ENCODE assay signal across 8 cellular contexts in the genomic region with DNA sequence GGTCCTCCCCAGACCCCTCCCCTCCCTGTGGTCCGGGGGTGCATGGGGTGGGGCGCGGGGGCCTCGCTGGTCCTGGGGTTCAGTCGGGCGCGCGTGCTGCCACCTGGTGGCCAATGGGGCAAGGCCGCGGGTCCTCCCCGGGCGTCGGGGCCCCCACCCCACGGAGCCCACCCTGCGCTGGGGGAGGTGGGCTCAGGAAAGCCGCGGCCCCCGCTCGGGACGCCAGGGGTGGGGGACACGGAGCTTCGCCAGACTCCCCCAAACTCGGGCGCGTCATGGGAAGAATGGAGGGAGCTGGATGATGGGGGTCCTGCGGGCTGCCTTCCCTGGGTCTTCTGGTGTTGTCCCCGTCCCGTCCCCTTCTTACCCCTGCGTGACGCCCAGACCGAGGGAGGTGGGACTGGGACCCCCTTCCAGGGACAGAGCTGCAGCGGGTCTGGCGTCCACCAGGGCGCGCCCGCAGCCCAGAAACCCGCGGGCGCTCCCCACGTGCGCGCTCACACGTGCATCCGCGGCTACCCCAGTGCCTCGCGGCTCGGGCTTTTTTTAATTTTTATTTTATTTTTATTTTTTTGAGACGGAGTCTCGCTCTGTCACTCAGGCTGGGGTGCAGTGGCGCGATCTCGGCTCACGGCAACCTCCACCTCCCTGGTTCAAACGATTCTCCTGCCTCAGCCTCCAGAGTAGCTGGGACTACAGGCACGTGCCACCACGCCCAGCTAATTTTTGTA.
DNase-seq lines count a peak whose midpoint lies in the region; ATAC-seq and TF ChIP-seq lines count a peak whose summit lies in the region.

No MANE protein-coding gene starts in this region.

- TF ChIP-seq CTCF in cardiac fibroblast (IDR thresholded peaks at IDR 0.05; ENCODE audit: low read depth, low read length): peak; percentile 79

- H3K4me3 ChIP-seq in cardiac fibroblast (replicated peaks in 1 of 2; ENCODE audit: low read depth in 2 of 2, low read length in 2 of 2): peak overlapping the region; percentile 21 to 22

- CTCF ChIA-PET in HEK293T (lab: Yijun Ruan, JAX): interaction anchor here (0.6 to 2.4 kb wide), 22 partner anchors 9 to 158 kb away, joined by 3 to 24 read pairs (median 4); partner anchors contain the start of gene UQCR11

- DNase-seq in AG20443 (ENCODE audit: low spot score) (peak; percentile 87), HEK293T (ENCODE audit: extremely low spot score) (peak; percentile 69), UCSD-AML1 (lab: John Stamatoyannopoulos, UW; ENCODE audit: unreplicated experiment) (peak; percentile 55), cardiac fibroblast (ENCODE audit: low read depth in 2 of 2) (peak; percentile 42 to 54), left kidney (ENCODE audit: low read depth, low spot score) (peak; percentile 60), GM19240 (ENCODE audit: insufficient read length, low spot score) (no peak)
- peak in 4 of 6 experiments; percentile 18 to 63 (median 48) for DNase-seq in stimulated activated naive CD4-positive, alpha-beta T cell (lab: John Stamatoyannopoulos, UW)

- POLR2A ChIA-PET in HEK293T (lab: Yijun Ruan, JAX): interaction anchor here (0.8 to 1.3 kb wide), 3 partner anchors 60 to 96 kb away, joined by 3 to 4 read pairs (median 3); no protein-coding TSS in a partner anchor

- ATAC-seq in GM18498 (IDR thresholded peaks at IDR 0.05; ENCODE audit: unreplicated experiment): no peak

TF ChIP-seq in HEK293T, 16 proteins besides CTCF, POLR2A, EP300 and RAD21:
- peak; percentile 94 for TF ChIP-seq L3MBTL2 (conservative IDR thresholded peaks at IDR 0.05)
- no peak for TF ChIP-seq SP1 (IDR thresholded peaks at IDR 0.05)
- TF ChIP-seq LEF1 (IDR thresholded peaks at IDR 0.05; ENCODE audit: borderline replicate concordance): no peak
- no peak for TF ChIP-seq FOXA1 (IDR thresholded peaks at IDR 0.05)
